Comparison of ENCODE assay signal across 9 cellular contexts in genomic region chr2:25951071-25951547, GRCh38. TPM values are rescaled to one million over a fixed set of nuclear protein-coding genes. Genes with fewer than 3 reads are reported as not detected.
DNase-seq lines count a peak whose midpoint lies in the region; ATAC-seq and TF ChIP-seq lines count a peak whose summit lies in the region.
"Had no signal": no experiment of that assay in that cellular context is flagged by ENCODE, and none has a peak within 500 bp of the region (broad histone marks: within the 10 kb centered on the region; RNA-seq: fewer than 3 reads in every experiment).

No MANE protein-coding gene starts in this region.

- no peaks in the 10 kb centered on the region for H3K9me3 Mint-ChIP-seq in chondrocyte (ENCODE audit: low read depth)
- H3K9me3 Mint-ChIP-seq: dendritic cell treated with granulocyte-macrophage colony-stimulating factor and Interleukin-4, amounts not matched to agents 40 ng/mL and 50 ng/mL, for 4 days had no signal

- H3K27ac Mint-ChIP-seq in chondrocyte (ENCODE audit: unreplicated experiment), result peak overlapping the region; percentile 34
- H3K27ac Mint-ChIP-seq: dendritic cell treated with granulocyte-macrophage colony-stimulating factor and Interleukin-4, amounts not matched to agents 40 ng/mL and 50 ng/mL, for 4 days had no signal

- no peaks in the 10 kb centered on the region for H3K27me3 Mint-ChIP-seq in chondrocyte (ENCODE audit: low read depth)
- H3K27me3 Mint-ChIP-seq: dendritic cell treated with granulocyte-macrophage colony-stimulating factor and Interleukin-4, amounts not matched to agents 40 ng/mL and 50 ng/mL, for 4 days had no signal

- ATAC-seq in HG03175 (IDR thresholded peaks at IDR 0.05; ENCODE audit: unreplicated experiment) (peak; percentile 56), HG02885 (IDR thresholded peaks at IDR 0.05; ENCODE audit: poor library complexity, unreplicated experiment) (no peak)

- no peaks in the 10 kb centered on the region for H3K4me1 Mint-ChIP-seq in chondrocyte (ENCODE audit: low read depth)

- H3K36me3 Mint-ChIP-seq in chondrocyte (ENCODE audit: low read depth), result no peaks in the 10 kb centered on the region

- no peak overlapping the region for H3K4me3 Mint-ChIP-seq in chondrocyte (ENCODE audit: unreplicated experiment)
- H3K4me3 Mint-ChIP-seq: dendritic cell treated with granulocyte-macrophage colony-stimulating factor and Interleukin-4, amounts not matched to agents 40 ng/mL and 50 ng/mL, for 4 days had no signal

- peak; percentile 96 for TF ChIP-seq CTCF in chondrocyte (IDR thresholded peaks at IDR 0.05)

- peak; percentile 85 for DNase-seq in DMS53 treated with DMSO at 0.1 percent for 48 hours (lab: John Stamatoyannopoulos, UW; ENCODE audit: unreplicated experiment)
- DNase-seq in NCI-H524 (lab: John Stamatoyannopoulos, UW), result peak; percentile 86 to 94
- DNase-seq in activated CD4-positive, alpha-beta T cell treated with anti-CD3 and anti-CD28 coated beads for 48 hours, result peak; percentile 80
- no peak for DNase-seq in chondrocyte (ENCODE audit: low spot score)
- DNase-seq in left kidney (ENCODE audit: low read depth, low spot score), result peak; percentile 93
- DNase-seq in stimulated activated CD4-positive, alpha-beta T cell treated with anti-CD3 and anti-CD28 coated beads, Interleukin-2, amount 100 ng/mL, for 48 hours, result peak; percentile 60 to 75

RNA-seq across cellular contexts. Expression of gene KIF3C, which starts 31.2 kb away (rescaled TPM):
- 34.4 to 38.6 TPM (median 37.3 TPM) in 3 replicates for total RNA-seq in chondrocyte
